Comparison of ENCODE assay signal across 8 cellular contexts in genomic region chr7:30596043-30596641, GRCh38. TPM values are rescaled to one million over a fixed set of nuclear protein-coding genes. Genes with fewer than 3 reads are reported as not detected.
DNase-seq lines count a peak whose midpoint lies in the region; ATAC-seq and TF ChIP-seq lines count a peak whose summit lies in the region.

No MANE protein-coding gene starts in this region.

- TF ChIP-seq CTCF in adrenal gland (IDR thresholded peaks at IDR 0.05): no peak

- H3K4me3 ChIP-seq in iPS-15b (ENCODE audit: low read depth, low read length) (peak overlapping the region; percentile 99), adrenal gland (peak overlapping the region in 1 of 4 donors; percentile 79)

- H3K9me3 ChIP-seq in iPS-15b (ENCODE audit: control insufficient read depth, insufficient read depth, low read length): no peaks in the 10 kb centered on the region
- no peaks in the 10 kb centered on the region for H3K9me3 ChIP-seq in adrenal gland (replicated peaks in 1 of 3)

- TF ChIP-seq POLR2A in adrenal gland (IDR thresholded peaks at IDR 0.05): no peak

- H3K27ac Mint-ChIP-seq in activated naive CD8-positive, alpha-beta T cell: peak overlapping the region; percentile 99

- WGBS in adrenal gland, 4 donors: 32 to 42% (median 38%) methylated on average over 14 of the region's 14 CpGs

- peak overlapping the region in 2 of 5 donors; percentile 98 to 99 for H3K27ac ChIP-seq in adrenal gland

- peaks cover 8% of the 10 kb centered on the region for H3K36me3 ChIP-seq in iPS-15b (ENCODE audit: control insufficient read depth, insufficient read depth, low read length)
- H3K36me3 ChIP-seq in adrenal gland (replicated peaks in 1 of 2): peaks cover 0 to 15% of the 10 kb centered on the region in 2 donors

- no peaks in the 10 kb centered on the region for H3K27me3 Mint-ChIP-seq in activated naive CD8-positive, alpha-beta T cell

- DNase-seq in stimulated activated naive CD4-positive, alpha-beta T cell treated with Interleukin-2 at 50 U/mL for 16 hours (lab: John Stamatoyannopoulos, UW): peak; percentile 18
- no peak for DNase-seq in stimulated activated naive CD4-positive, alpha-beta T cell (lab: John Stamatoyannopoulos, UW)
- DNase-seq in NCI-H1694 (lab: John Stamatoyannopoulos, UW) (peak; percentile 30), adrenal gland (no peak)
- peak; percentile 26 for DNase-seq in stimulated activated CD4-positive, alpha-beta T cell treated with anti-CD3 and anti-CD28 coated beads, Interleukin-4, amount 100 ng/mL, for 24 hours

- no peaks in the 10 kb centered on the region for H3K9me3 Mint-ChIP-seq in activated naive CD8-positive, alpha-beta T cell (ENCODE audit: low read depth)

- peaks cover 63% of the 10 kb centered on the region for H3K4me1 Mint-ChIP-seq in activated naive CD8-positive, alpha-beta T cell (ENCODE audit: low read depth)

- peak overlapping the region; percentile 57 for H3K9ac ChIP-seq in iPS-15b (ENCODE audit: low read depth, low read length)

- H3K27me3 ChIP-seq in iPS-15b (ENCODE audit: control insufficient read depth, insufficient read depth, low read length): no peaks in the 10 kb centered on the region
- H3K27me3 ChIP-seq in adrenal gland: no peaks in the 10 kb centered on the region

- intact Hi-C loops in adrenal gland (cut with DNase I): no loop called here

- peaks cover 18% of the 10 kb centered on the region for H3K36me3 Mint-ChIP-seq in activated naive CD8-positive, alpha-beta T cell

- no peak for ATAC-seq in HG03280 (IDR thresholded peaks at IDR 0.05; ENCODE audit: unreplicated experiment)

- H3K4me3 Mint-ChIP-seq in activated naive CD8-positive, alpha-beta T cell: peak overlapping the region; percentile 100

- H3K4me1 ChIP-seq in iPS-15b (ENCODE audit: control insufficient read depth, insufficient read depth, low read length): no peaks in the 10 kb centered on the region
- peaks cover 0 to 45% of the 10 kb centered on the region in 2 donors for H3K4me1 ChIP-seq in adrenal gland (replicated peaks in 1 of 2)

RNA-seq across cellular contexts. Expression of gene GARS1, which starts 1.5 kb away (rescaled TPM):
- total RNA-seq in adrenal gland: 100 to 1,000 TPM in 1 of 8 donors, 10 to 100 TPM in 7; 36.3 to 120 (median 69.4) TPM
- polyA plus RNA-seq in adrenal gland: 100 to 1,000 TPM in 1 of 3 donors, 10 to 100 TPM in 2; 54.1 to 188 (median 76.9) TPM

Comparison
In these comparisons a context has a peak if more than half of its experiments do, and no peak if none do; other contexts are left out.
1. DNase-seq: peak in stimulated activated naive CD4-positive, alpha-beta T cell treated with Interleukin-2 at 50 U/mL for 16 hours (single experiment), NCI-H1694 (single experiment) and stimulated activated CD4-positive, alpha-beta T cell treated with anti-CD3 and anti-CD28 coated beads, Interleukin-4, amount 100 ng/mL, for 24 hours (single experiment); none in stimulated activated naive CD4-positive, alpha-beta T cell (0 of 6) and adrenal gland (0 of 7).